Comparison of ENCODE assay signal across 1 cellular context in genomic region chr3:146637871-146638270, GRCh38.
TF ChIP-seq lines count a peak whose summit lies in the region.

No MANE protein-coding gene starts in this region.

TF ChIP-seq in GM12878, 131 proteins besides CTCF, POLR2A, EP300 and RAD21 (continued from another document):
- no peak for TF ChIP-seq REST (IDR thresholded peaks at IDR 0.05; ENCODE audit: low read depth, low read length)
- no peak for TF ChIP-seq MAX (IDR thresholded peaks at IDR 0.05; ENCODE audit: low read depth, low read length)
- no peak for TF ChIP-seq YBX1 (IDR thresholded peaks at IDR 0.05)
TF ChIP-seq in GM12878: peak in this region for 0.
